Comparison of ENCODE assay signal across 2 cellular contexts in genomic region chr17:40312893-40313659, GRCh38.
TF ChIP-seq lines count a peak whose summit lies in the region.

No MANE protein-coding gene starts in this region.

TF ChIP-seq in A549, 52 proteins besides CTCF, POLR2A, EP300 and RAD21:
- TF ChIP-seq MAX (IDR thresholded peaks at IDR 0.05) (0 out of 2 replicates have a peak, but pooled peaks have one; percentile 32), MAZ (IDR thresholded peaks at IDR 0.05; ENCODE audit: borderline replicate concordance, low read depth, low read length) (no peak)

TF ChIP-seq in IMR-90, 13 proteins besides CTCF, POLR2A, EP300 and RAD21:
- TF ChIP-seq ELK1 (IDR thresholded peaks at IDR 0.05; ENCODE audit: borderline replicate concordance, low read depth, low read length), result no peak
- TF ChIP-seq CEBPB (IDR thresholded peaks at IDR 0.05; ENCODE audit: low read depth, low read length), result no peak
- no peak for TF ChIP-seq MAZ (IDR thresholded peaks at IDR 0.05; ENCODE audit: borderline replicate concordance, low read depth, low read length)
